In genomic region chr20:11912013-11912663, GRCh38 we compare ENCODE assay signal across 8 cellular contexts. TPM values are rescaled to one million over a fixed set of nuclear protein-coding genes. Genes with fewer than 3 reads are reported as not detected.
DNase-seq lines count a peak whose midpoint lies in the region; ATAC-seq, FAIRE-seq and TF ChIP-seq lines count a peak whose summit lies in the region.

No MANE protein-coding gene starts in this region.

- no peak for TF ChIP-seq POLR2A in H1 (IDR thresholded peaks at IDR 0.05; ENCODE audit: control extremely low read depth in 1 of 2, low read depth in 2 of 2, low read length in 2 of 2)

- no peak for TF ChIP-seq EP300 in H1 (IDR thresholded peaks at IDR 0.05; ENCODE audit: borderline replicate concordance in 1 of 2, low read depth in 2 of 2, low read length in 2 of 2)

- TF ChIP-seq CTCF in H1 (IDR thresholded peaks at IDR 0.05; ENCODE audit: control extremely low read depth in 1 of 3, insufficient read depth in 1 of 3, low read depth in 1 of 3, low read length in 3 of 3) (peak; percentile 28 to 66 (median 36)), pancreas (IDR thresholded peaks at IDR 0.05) (peak in 2 of 4 donors; percentile 19 to 30)

- FAIRE-seq in H1 (lab: Jason Lieb, UNC) (no peak), pancreas (lab: Jason Lieb, UNC) (no peak)

- H3K4me3 Mint-ChIP-seq in stimulated activated naive CD8-positive, alpha-beta T cell treated with anti-CD3 and anti-CD28 coated beads, Interleukin-15, amount 100 ng/mL, for 72 hours, result no peak overlapping the region

- DNase-seq in NCI-H345 (lab: John Stamatoyannopoulos, UW), result peak; percentile 23
- no peak for DNase-seq in NCI-H345 treated with DMSO at 0.1 percent for 48 hours (lab: John Stamatoyannopoulos, UW; ENCODE audit: unreplicated experiment)
- peak; percentile 19 for DNase-seq in MV-4-11 (lab: John Stamatoyannopoulos, UW)
- no peak for DNase-seq in H1 (ENCODE audit: low read depth in 1 of 2, low spot score in 2 of 2)
- no peak for DNase-seq in pancreas
- DNase-seq in stimulated activated naive CD8-positive, alpha-beta T cell treated with anti-CD3 and anti-CD28 coated beads, Interleukin-15, amount 100 ng/mL, for 72 hours, result no peak
- no peak for DNase-seq in T-helper 2 cell
- DNase-seq in activated CD8-positive, alpha-beta memory T cell treated with anti-CD3 and anti-CD28 coated beads, Interleukin-2, amount 50 U/mL, for 4 hours, result no peak

- H3K9me3 ChIP-seq in H1 (ENCODE audit: insufficient read depth in 2 of 2, low read depth in 1 of 2, low read length in 1 of 2) (no peaks in the 10 kb centered on the region), pancreas (no peaks in the 10 kb centered on the region)

- H3K4ac ChIP-seq in H1 (replicated peaks; ENCODE audit: insufficient read length, low read depth, low read length), result no peak overlapping the region

- H4K8ac ChIP-seq in H1 (ENCODE audit: extremely low read depth, insufficient read depth, low read length), result no peak overlapping the region

- H3K9ac ChIP-seq in H1 (replicated peaks in 1 of 4; ENCODE audit: extremely low read depth in 1 of 4, low read depth in 3 of 4, low read length in 3 of 4), result no peak overlapping the region

- peaks cover 4% of the 10 kb centered on the region; the same call in 1 of the 2 replicates for H3K79me1 ChIP-seq in H1 (ENCODE audit: low read depth, low read length)

- ATAC-seq in pancreas, result peak in 3 of 4 donors; percentile 49 to 82 (median 74)
- ATAC-seq in stimulated activated naive CD8-positive, alpha-beta T cell treated with anti-CD3 and anti-CD28 coated beads, Interleukin-15, amount 100 ng/mL, for 72 hours, result no peak

- peaks cover 0 to 13% of the 10 kb centered on the region in 2 experiments for H4K20me1 ChIP-seq in H1 (replicated peaks in 1 of 2; ENCODE audit: control insufficient read depth in 1 of 2, insufficient read depth in 2 of 2, low read length in 2 of 2)

- H3K14ac ChIP-seq in H1 (ENCODE audit: insufficient read length), result no peak overlapping the region

- 80% methylated on average over 4 of the region's 4 CpGs; no CpG with 5 or more reads in 1 of the 2 experiments for WGBS in H1 (ENCODE audit: extremely low coverage in 1 of 2, insufficient coverage in 1 of 2, insufficient read length in 1 of 2, insufficient replicate concordance in 2 of 2, low coverage in 1 of 2, low lambda C conversion rate in 2 of 2, missing lambda C conversion rate in 1 of 2), 2 experiments
- 55 to 58% methylated on average over 4 of the region's 4 CpGs for WGBS in pancreas, 2 donors

- H2BK5ac ChIP-seq in H1 (ENCODE audit: low read depth, low read length), result no peak overlapping the region

- H4K91ac ChIP-seq in H1 (replicated peaks; ENCODE audit: insufficient read length, low read length), result no peak overlapping the region

- H3K27me3 Mint-ChIP-seq in stimulated activated naive CD8-positive, alpha-beta T cell treated with anti-CD3 and anti-CD28 coated beads, Interleukin-15, amount 100 ng/mL, for 72 hours, result no peaks in the 10 kb centered on the region

- no peak overlapping the region for H3K23ac ChIP-seq in H1 (ENCODE audit: insufficient read length)

- H2AK5ac ChIP-seq in H1 (ENCODE audit: low read depth, low read length), result no peak overlapping the region

- intact Hi-C loops in pancreas (cut with DNase I), result no loop called here

- peaks cover 11 to 100% of the 10 kb centered on the region in 2 experiments for H3K79me2 ChIP-seq in H1 (ENCODE audit: control insufficient read depth in 1 of 2, insufficient read depth in 2 of 2, low read length in 2 of 2)

- H2BK15ac ChIP-seq in H1 (ENCODE audit: low read length), result no peak overlapping the region

- no peak overlapping the region for H2BK12ac ChIP-seq in H1 (ENCODE audit: low read depth, low read length)

- H3K4me3 ChIP-seq in H1 (ENCODE audit: extremely low read depth in 1 of 4, insufficient read depth in 2 of 4, low read depth in 3 of 4, low read length in 4 of 4), result no peak overlapping the region
- no peak overlapping the region for H3K4me3 ChIP-seq in pancreas

- H2BK120ac ChIP-seq in H1 (replicated peaks; ENCODE audit: low read depth, low read length), result no peak overlapping the region

- POLR2A ChIA-PET in H1 (lab: Charles Lee; ENCODE audit: partially characterized antibody), result no interaction called here

- H3K27me3 ChIP-seq in H1 (replicated peaks in 1 of 4; ENCODE audit: control insufficient read depth in 3 of 4, extremely low read depth in 1 of 4, insufficient read depth in 3 of 4, low read length in 3 of 4) (no peaks in the 10 kb centered on the region), pancreas (no peaks in the 10 kb centered on the region)

- no peak overlapping the region for H3K4me2 ChIP-seq in H1 (ENCODE audit: insufficient read depth in 1 of 2, low read depth in 2 of 2, low read length in 2 of 2)

- no peaks in the 10 kb centered on the region for H3K9me3 Mint-ChIP-seq in stimulated activated naive CD8-positive, alpha-beta T cell treated with anti-CD3 and anti-CD28 coated beads, Interleukin-15, amount 100 ng/mL, for 72 hours

- TF ChIP-seq RAD21 in H1 (IDR thresholded peaks at IDR 0.05 in 1 of 2, conservative IDR thresholded peaks at IDR 0.05 in 1 of 2; ENCODE audit: low read depth in 2 of 2, low read length in 2 of 2), result peak; percentile 36 to 46; a peak in 3 of 4 replicates

- H2BK20ac ChIP-seq in H1 (ENCODE audit: low read length), result no peak overlapping the region

- peaks cover 0 to 10% (median 2%) of the 10 kb centered on the region in 4 experiments; a peak in 2 of 7 replicates for H3K4me1 ChIP-seq in H1 (replicated peaks in 1 of 4; ENCODE audit: control insufficient read depth in 3 of 4, insufficient read depth in 4 of 4, low read length in 3 of 4)
- peaks cover 0 to 8% (median 7%) of the 10 kb centered on the region in 3 donors for H3K4me1 ChIP-seq in pancreas

- no peak overlapping the region for H3K56ac ChIP-seq in H1 (replicated peaks; ENCODE audit: insufficient read length, low read depth, low read length)

- H2AFZ ChIP-seq in H1 (ENCODE audit: low read length), result no peak overlapping the region

- no peak overlapping the region for H3K18ac ChIP-seq in H1 (ENCODE audit: extremely low read depth, low read length)

- no peak overlapping the region for H4K5ac ChIP-seq in H1 (ENCODE audit: insufficient read length, low read depth, low read length)

- H3K36me3 ChIP-seq in H1 (ENCODE audit: control insufficient read depth in 2 of 4, insufficient read depth in 4 of 4, low read length in 3 of 4) (no peaks in the 10 kb centered on the region), pancreas (no peaks in the 10 kb centered on the region)

- no peaks in the 10 kb centered on the region for H3K4me1 Mint-ChIP-seq in stimulated activated naive CD8-positive, alpha-beta T cell treated with anti-CD3 and anti-CD28 coated beads, Interleukin-15, amount 100 ng/mL, for 72 hours

- no peak overlapping the region for H3K27ac Mint-ChIP-seq in stimulated activated naive CD8-positive, alpha-beta T cell treated with anti-CD3 and anti-CD28 coated beads, Interleukin-15, amount 100 ng/mL, for 72 hours

- CTCF ChIA-PET in H1 (lab: Charles Lee; ENCODE audit: partially characterized antibody), result interaction anchor here (0.6 to 2.2 kb wide), 25 partner anchors 8 to 879 kb away, joined by 3 to 10 read pairs (median 4); no protein-coding TSS in a partner anchor

- no peak overlapping the region for H3K27ac ChIP-seq in H1 (ENCODE audit: low read depth, low read length)
- no peak overlapping the region for H3K27ac ChIP-seq in pancreas

- no peaks in the 10 kb centered on the region for H3K23me2 ChIP-seq in H1 (ENCODE audit: low read depth, low read length)

TF ChIP-seq in H1, 55 proteins besides CTCF, POLR2A, EP300 and RAD21:
- TF ChIP-seq SP2 (IDR thresholded peaks at IDR 0.05; ENCODE audit: low read length), result no peak
- no peak for TF ChIP-seq SRF (IDR thresholded peaks at IDR 0.05; ENCODE audit: low read depth, low read length)

RNA-seq across cellular contexts. Expression of gene BTBD3, which starts 5.6 kb away (rescaled TPM):
- 45.5 and 47.7 TPM in 2 replicates for total RNA-seq in H1 (2021; fragmentation: NEBNext Ultra II Directional; extraction: Animal tissue kit (Norgen Biotek cat#: 25700))
- polyA plus RNA-seq in H1 (2011; rRNA removed) (29.2 and 36.7 TPM in 2 replicates), pancreas (10 to 100 TPM in 1 of 2 donors, 1 to 10 TPM in 1; 9.2 to 21.2 TPM)
- 34.9 TPM for polyA plus RNA-seq in H1 (2011; cell fraction: cytosol; rRNA removed)
- polyA plus RNA-seq in H1 (2011; cell fraction: nucleus; rRNA removed), result 36.1 TPM
- polyA plus RNA-seq in H1 (2012, experiment 1 of 2), result 23.9 to 42.5 TPM (median 34.6 TPM) in 4 replicates
- 4.5 TPM for polyA plus RNA-seq in H1 (2012, experiment 2 of 2)
- 15.2 TPM for polyA plus RNA-seq in H1 (2013, experiment 1 of 2)
- 15.6 TPM for polyA plus RNA-seq in H1 (2013, experiment 2 of 2)
- polyA minus RNA-seq in H1 (2011; rRNA and poly(A)+ RNA removed), result 104 and 139 TPM in 2 replicates
- 29.4 TPM for polyA minus RNA-seq in H1 (2011; cell fraction: cytosol; rRNA and poly(A)+ RNA removed)
- 67.6 TPM for polyA minus RNA-seq in H1 (2011; cell fraction: nucleus; rRNA and poly(A)+ RNA removed)
- 10 to 100 TPM; 15.0 to 21.4 (median 17.2) TPM for total RNA-seq in pancreas

Comparison
In these comparisons a context has a peak if more than half of its experiments do, and no peak if none do; other contexts are left out.
1. DNase-seq: peak in NCI-H345 (single experiment) and MV-4-11 (single experiment); none in NCI-H345 treated with DMSO at 0.1 percent for 48 hours (single experiment), H1 (0 of 2), pancreas (0 of 6), stimulated activated naive CD8-positive, alpha-beta T cell treated with anti-CD3 and anti-CD28 coated beads, Interleukin-15, amount 100 ng/mL, for 72 hours (0 of 2), T-helper 2 cell (0 of 5) and activated CD8-positive, alpha-beta memory T cell treated with anti-CD3 and anti-CD28 coated beads, Interleukin-2, amount 50 U/mL, for 4 hours (single experiment).